ENCODE assay signal across 1 cellular context in the genomic region with DNA sequence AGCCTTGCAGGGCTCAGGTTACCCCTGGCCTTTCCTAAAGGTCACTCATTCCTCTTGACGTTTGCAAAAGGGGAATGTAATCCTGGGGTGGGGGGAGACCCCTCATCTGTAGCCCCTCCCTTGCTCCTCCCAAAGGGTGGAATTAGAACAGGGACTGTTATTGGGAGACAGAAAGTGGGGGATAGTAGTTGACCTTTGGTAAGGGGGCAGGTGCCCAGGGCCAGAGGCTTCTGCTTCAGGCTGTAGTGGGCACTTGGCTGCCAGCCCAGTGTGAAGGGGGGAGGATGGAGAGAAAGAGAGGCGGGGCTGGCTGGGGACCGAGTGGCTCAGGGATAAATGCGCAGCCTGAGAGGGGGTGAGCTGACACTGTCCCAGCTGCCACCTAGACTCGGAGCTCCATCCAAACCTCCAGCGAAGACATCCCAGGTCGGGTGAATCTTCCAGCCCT.
TF ChIP-seq lines count a peak whose summit lies in the region.

Gene ENO3 (plus strand): TSS at position 363 of the 448 bp plus-strand sequence. CDS start 711 bp downstream, outside the sequence.

TF ChIP-seq in GM12878, 131 proteins besides CTCF, POLR2A, EP300 and RAD21:
- TF ChIP-seq NR2F1 (conservative IDR thresholded peaks at IDR 0.05): peak; percentile 41; the same call in 1 of the 2 replicates
- no peak for TF ChIP-seq RFX5 (IDR thresholded peaks at IDR 0.05; ENCODE audit: low read depth, low read length)
